ENCODE assay signal across 10 cellular contexts in the genomic region with DNA sequence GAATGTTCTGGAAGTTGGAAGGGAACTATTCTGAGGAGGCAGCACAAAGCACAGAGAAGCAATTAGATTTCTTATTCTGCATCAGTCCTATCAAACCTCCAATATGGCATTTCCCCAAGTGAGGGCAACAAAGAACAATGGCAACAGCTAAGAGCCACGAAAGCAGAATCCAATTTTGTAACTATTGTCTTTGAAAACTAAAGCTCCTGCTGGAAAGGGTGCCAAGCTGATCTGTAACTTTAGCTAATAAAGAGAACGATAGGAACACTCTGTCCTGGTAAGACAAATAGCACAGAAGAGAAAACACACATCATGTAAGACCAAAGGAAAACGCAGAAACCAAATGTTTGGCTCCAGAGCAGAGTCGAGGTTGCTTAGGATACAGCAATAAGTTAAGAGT.
"Had no signal": no experiment of that assay in that cellular context is flagged by ENCODE, and none has a peak within 500 bp of the region (broad histone marks: within the 10 kb centered on the region; RNA-seq: fewer than 3 reads in every experiment).

No MANE protein-coding gene starts in this region.

- H3K9me3 ChIP-seq: esophagus squamous epithelium, upper lobe of right lung had no signal

- DNase-seq: activated B cell treated with CpG ODN at 0.5 μM for 24 hours; activated CD4-positive, alpha-beta T cell treated with anti-CD3 and anti-CD28 coated beads, Interleukin-2, amount 10 ng/mL, durations not matched to agents 24 days and 14 days; activated CD8-positive, alpha-beta memory T cell treated with anti-CD3 and anti-CD28 coated beads for 24 hours; activated naive CD4-positive, alpha-beta T cell treated with anti-CD3 and anti-CD28 coated beads for 36 hours; esophagus squamous epithelium; foreskin melanocyte; kidney; left ventricle myocardium superior; retina; upper lobe of right lung had no signal

- H3K27me3 ChIP-seq: esophagus squamous epithelium, upper lobe of right lung had no signal

- H3K27ac ChIP-seq: esophagus squamous epithelium, upper lobe of right lung had no signal

- H3K36me3 ChIP-seq: esophagus squamous epithelium, upper lobe of right lung had no signal

- H3K4me3 ChIP-seq: esophagus squamous epithelium, upper lobe of right lung had no signal

- H3K4me1 ChIP-seq: esophagus squamous epithelium, upper lobe of right lung had no signal
